Comparison of ENCODE assay signal across 1 cellular context in genomic region chr12:12893438-12893837, GRCh38.
TF ChIP-seq lines count a peak whose summit lies in the region.

No MANE protein-coding gene starts in this region.

TF ChIP-seq in HepG2, 621 proteins besides CTCF, POLR2A, EP300 and RAD21 (continued from another document):
- TF ChIP-seq ZNF326 (CRISPR knock-in tag; IDR thresholded peaks at IDR 0.05; ENCODE audit: borderline replicate concordance) (no peak), ZNF704 (CRISPR knock-in tag; IDR thresholded peaks at IDR 0.05; ENCODE audit: borderline replicate concordance) (no peak), MED13 (CRISPR knock-in tag; IDR thresholded peaks at IDR 0.05) (no peak)
TF ChIP-seq in HepG2: peak in this region for 1.
